Comparison of ENCODE assay signal across 1 cellular context in genomic region chr7:47580175-47580701, GRCh38.
A peak's percentile ranks its signal among the peaks of the same experiment; 100 is the strongest.
TF ChIP-seq lines count a peak whose summit lies in the region.

No MANE protein-coding gene starts in this region.

TF ChIP-seq in HepG2, 621 proteins besides CTCF, POLR2A, EP300 and RAD21 (continued from another document and continues in another):
- TF ChIP-seq ATF2 (CRISPR knock-in tag; IDR thresholded peaks at IDR 0.05) (peak; percentile 63; the same call in 1 of the 2 replicates), DNMT1 (CRISPR knock-in tag; IDR thresholded peaks at IDR 0.05) (no peak), ONECUT2 (CRISPR knock-in tag; IDR thresholded peaks at IDR 0.05) (no peak), HIVEP1 (CRISPR knock-in tag; IDR thresholded peaks at IDR 0.05) (no peak), PHF20 (CRISPR knock-in tag; IDR thresholded peaks at IDR 0.05) (no peak), CBX5 (CRISPR knock-in tag; IDR thresholded peaks at IDR 0.05; ENCODE audit: borderline replicate concordance) (peak; percentile 50; the same call in 1 of the 2 replicates), ZNF709 (CRISPR knock-in tag; IDR thresholded peaks at IDR 0.05) (no peak), NONO (IDR thresholded peaks at IDR 0.05) (no peak), NONO (CRISPR knock-in tag; conservative IDR thresholded peaks at IDR 0.05) (no peak), GZF1 (CRISPR knock-in tag; IDR thresholded peaks at IDR 0.05) (no peak), ZNF317 (CRISPR knock-in tag; IDR thresholded peaks at IDR 0.05) (no peak), BHLHE40 (IDR thresholded peaks at IDR 0.05; ENCODE audit: low read length) (no peak), SMAD1 (CRISPR knock-in tag; IDR thresholded peaks at IDR 0.05; ENCODE audit: borderline replicate concordance, low read depth) (no peak), ZNF777 (CRISPR knock-in tag; IDR thresholded peaks at IDR 0.05) (no peak), ZNF20 (CRISPR knock-in tag; IDR thresholded peaks at IDR 0.05) (no peak), ZNF792 (CRISPR knock-in tag; IDR thresholded peaks at IDR 0.05) (0 out of 2 replicates have a peak, but pooled peaks have one; percentile 38), ZNF33B (CRISPR knock-in tag; IDR thresholded peaks at IDR 0.05) (no peak), ZBTB21 (CRISPR knock-in tag; IDR thresholded peaks at IDR 0.05) (no peak), ZBTB26 (CRISPR knock-in tag; IDR thresholded peaks at IDR 0.05; ENCODE audit: borderline replicate concordance) (no peak), ZNF549 (CRISPR knock-in tag; IDR thresholded peaks at IDR 0.05) (no peak), ZNF605 (CRISPR knock-in tag; IDR thresholded peaks at IDR 0.05) (no peak), ZNF577 (CRISPR knock-in tag; IDR thresholded peaks at IDR 0.05; ENCODE audit: borderline replicate concordance, low read depth) (no peak), GFI1 (CRISPR knock-in tag; IDR thresholded peaks at IDR 0.05; ENCODE audit: borderline replicate concordance) (no peak), NFKB2 (CRISPR knock-in tag; IDR thresholded peaks at IDR 0.05; ENCODE audit: borderline replicate concordance) (no peak), HNRNPH1 (optimal IDR thresholded peaks at IDR 0.05; ENCODE audit: low read depth, low read length) (no peak), ZNF558 (CRISPR knock-in tag; IDR thresholded peaks at IDR 0.05; ENCODE audit: borderline replicate concordance) (no peak), CBX1 (IDR thresholded peaks at IDR 0.05; ENCODE audit: low read depth) (no peak), MEF2D (CRISPR knock-in tag; IDR thresholded peaks at IDR 0.05) (no peak), NFE2 (CRISPR knock-in tag; IDR thresholded peaks at IDR 0.05) (no peak), BCL6 (CRISPR knock-in tag; IDR thresholded peaks at IDR 0.05) (peak; percentile 77), TARDBP (CRISPR knock-in tag; IDR thresholded peaks at IDR 0.05) (peak; percentile 42; the same call in 1 of the 2 replicates), MTA1 (CRISPR knock-in tag; IDR thresholded peaks at IDR 0.05; ENCODE audit: borderline replicate concordance) (0 out of 2 replicates have a peak, but pooled peaks have one; percentile 27), ZNF180 (CRISPR knock-in tag; IDR thresholded peaks at IDR 0.05; ENCODE audit: borderline replicate concordance, low read depth) (no peak), SP5 (CRISPR knock-in tag; IDR thresholded peaks at IDR 0.05; ENCODE audit: borderline replicate concordance, low read depth) (peak; percentile 59), ZNF337 (CRISPR knock-in tag; IDR thresholded peaks at IDR 0.05; ENCODE audit: borderline replicate concordance, low read depth) (no peak), DRAP1 (CRISPR knock-in tag; IDR thresholded peaks at IDR 0.05) (no peak), TFAP4 (IDR thresholded peaks at IDR 0.05; ENCODE audit: borderline replicate concordance, low read depth) (peak; percentile 81; the same call in 1 of the 2 replicates), ZNF260 (CRISPR knock-in tag; IDR thresholded peaks at IDR 0.05; ENCODE audit: borderline replicate concordance, low read depth) (no peak), RFX5 (IDR thresholded peaks at IDR 0.05; ENCODE audit: low read depth, low read length) (no peak), ZNF878 (CRISPR knock-in tag; IDR thresholded peaks at IDR 0.05) (no peak), ZNF720 (CRISPR knock-in tag; IDR thresholded peaks at IDR 0.05) (no peak), SNAPC4 (CRISPR knock-in tag; IDR thresholded peaks at IDR 0.05) (no peak)
- TF ChIP-seq, protein P1, sequence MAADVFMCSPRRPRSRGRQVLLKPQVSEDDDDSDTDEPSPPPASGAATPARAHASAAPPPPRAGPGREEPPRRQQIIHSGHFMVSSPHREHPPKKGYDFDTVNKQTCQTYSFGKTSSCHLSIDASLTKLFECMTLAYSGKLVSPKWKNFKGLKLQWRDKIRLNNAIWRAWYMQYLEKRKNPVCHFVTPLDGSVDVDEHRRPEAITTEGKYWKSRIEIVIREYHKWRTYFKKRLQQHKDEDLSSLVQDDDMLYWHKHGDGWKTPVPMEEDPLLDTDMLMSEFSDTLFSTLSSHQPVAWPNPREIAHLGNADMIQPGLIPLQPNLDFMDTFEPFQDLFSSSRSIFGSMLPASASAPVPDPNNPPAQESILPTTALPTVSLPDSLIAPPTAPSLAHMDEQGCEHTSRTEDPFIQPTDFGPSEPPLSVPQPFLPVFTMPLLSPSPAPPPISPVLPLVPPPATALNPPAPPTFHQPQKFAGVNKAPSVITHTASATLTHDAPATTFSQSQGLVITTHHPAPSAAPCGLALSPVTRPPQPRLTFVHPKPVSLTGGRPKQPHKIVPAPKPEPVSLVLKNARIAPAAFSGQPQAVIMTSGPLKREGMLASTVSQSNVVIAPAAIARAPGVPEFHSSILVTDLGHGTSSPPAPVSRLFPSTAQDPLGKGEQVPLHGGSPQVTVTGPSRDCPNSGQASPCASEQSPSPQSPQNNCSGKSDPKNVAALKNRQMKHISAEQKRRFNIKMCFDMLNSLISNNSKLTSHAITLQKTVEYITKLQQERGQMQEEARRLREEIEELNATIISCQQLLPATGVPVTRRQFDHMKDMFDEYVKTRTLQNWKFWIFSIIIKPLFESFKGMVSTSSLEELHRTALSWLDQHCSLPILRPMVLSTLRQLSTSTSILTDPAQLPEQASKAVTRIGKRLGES (CRISPR knock-in tag; IDR thresholded peaks at IDR 0.05; ENCODE audit: borderline replicate concordance): no peak
- TF ChIP-seq, protein P2, sequence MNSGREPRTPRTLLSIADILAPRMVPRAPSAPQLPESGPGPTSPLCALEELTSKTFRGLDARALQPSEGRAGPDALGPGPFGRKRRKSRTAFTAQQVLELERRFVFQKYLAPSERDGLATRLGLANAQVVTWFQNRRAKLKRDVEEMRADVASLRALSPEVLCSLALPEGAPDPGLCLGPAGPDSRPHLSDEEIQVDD (CRISPR knock-in tag; IDR thresholded peaks at IDR 0.05; ENCODE audit: borderline replicate concordance): no peak
- TF ChIP-seq, protein P3, sequence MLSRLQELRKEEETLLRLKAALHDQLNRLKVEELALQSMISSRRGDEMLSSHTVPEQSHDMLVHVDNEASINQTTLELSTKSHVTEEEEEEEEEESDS (CRISPR knock-in tag; IDR thresholded peaks at IDR 0.05; ENCODE audit: borderline replicate concordance): no peak
- TF ChIP-seq, protein P4, sequence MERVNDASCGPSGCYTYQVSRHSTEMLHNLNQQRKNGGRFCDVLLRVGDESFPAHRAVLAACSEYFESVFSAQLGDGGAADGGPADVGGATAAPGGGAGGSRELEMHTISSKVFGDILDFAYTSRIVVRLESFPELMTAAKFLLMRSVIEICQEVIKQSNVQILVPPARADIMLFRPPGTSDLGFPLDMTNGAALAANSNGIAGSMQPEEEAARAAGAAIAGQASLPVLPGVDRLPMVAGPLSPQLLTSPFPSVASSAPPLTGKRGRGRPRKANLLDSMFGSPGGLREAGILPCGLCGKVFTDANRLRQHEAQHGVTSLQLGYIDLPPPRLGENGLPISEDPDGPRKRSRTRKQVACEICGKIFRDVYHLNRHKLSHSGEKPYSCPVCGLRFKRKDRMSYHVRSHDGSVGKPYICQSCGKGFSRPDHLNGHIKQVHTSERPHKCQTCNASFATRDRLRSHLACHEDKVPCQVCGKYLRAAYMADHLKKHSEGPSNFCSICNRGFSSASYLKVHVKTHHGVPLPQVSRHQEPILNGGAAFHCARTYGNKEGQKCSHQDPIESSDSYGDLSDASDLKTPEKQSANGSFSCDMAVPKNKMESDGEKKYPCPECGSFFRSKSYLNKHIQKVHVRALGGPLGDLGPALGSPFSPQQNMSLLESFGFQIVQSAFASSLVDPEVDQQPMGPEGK (CRISPR knock-in tag; IDR thresholded peaks at IDR 0.05): peak; percentile 99
- TF ChIP-seq, protein P5, sequence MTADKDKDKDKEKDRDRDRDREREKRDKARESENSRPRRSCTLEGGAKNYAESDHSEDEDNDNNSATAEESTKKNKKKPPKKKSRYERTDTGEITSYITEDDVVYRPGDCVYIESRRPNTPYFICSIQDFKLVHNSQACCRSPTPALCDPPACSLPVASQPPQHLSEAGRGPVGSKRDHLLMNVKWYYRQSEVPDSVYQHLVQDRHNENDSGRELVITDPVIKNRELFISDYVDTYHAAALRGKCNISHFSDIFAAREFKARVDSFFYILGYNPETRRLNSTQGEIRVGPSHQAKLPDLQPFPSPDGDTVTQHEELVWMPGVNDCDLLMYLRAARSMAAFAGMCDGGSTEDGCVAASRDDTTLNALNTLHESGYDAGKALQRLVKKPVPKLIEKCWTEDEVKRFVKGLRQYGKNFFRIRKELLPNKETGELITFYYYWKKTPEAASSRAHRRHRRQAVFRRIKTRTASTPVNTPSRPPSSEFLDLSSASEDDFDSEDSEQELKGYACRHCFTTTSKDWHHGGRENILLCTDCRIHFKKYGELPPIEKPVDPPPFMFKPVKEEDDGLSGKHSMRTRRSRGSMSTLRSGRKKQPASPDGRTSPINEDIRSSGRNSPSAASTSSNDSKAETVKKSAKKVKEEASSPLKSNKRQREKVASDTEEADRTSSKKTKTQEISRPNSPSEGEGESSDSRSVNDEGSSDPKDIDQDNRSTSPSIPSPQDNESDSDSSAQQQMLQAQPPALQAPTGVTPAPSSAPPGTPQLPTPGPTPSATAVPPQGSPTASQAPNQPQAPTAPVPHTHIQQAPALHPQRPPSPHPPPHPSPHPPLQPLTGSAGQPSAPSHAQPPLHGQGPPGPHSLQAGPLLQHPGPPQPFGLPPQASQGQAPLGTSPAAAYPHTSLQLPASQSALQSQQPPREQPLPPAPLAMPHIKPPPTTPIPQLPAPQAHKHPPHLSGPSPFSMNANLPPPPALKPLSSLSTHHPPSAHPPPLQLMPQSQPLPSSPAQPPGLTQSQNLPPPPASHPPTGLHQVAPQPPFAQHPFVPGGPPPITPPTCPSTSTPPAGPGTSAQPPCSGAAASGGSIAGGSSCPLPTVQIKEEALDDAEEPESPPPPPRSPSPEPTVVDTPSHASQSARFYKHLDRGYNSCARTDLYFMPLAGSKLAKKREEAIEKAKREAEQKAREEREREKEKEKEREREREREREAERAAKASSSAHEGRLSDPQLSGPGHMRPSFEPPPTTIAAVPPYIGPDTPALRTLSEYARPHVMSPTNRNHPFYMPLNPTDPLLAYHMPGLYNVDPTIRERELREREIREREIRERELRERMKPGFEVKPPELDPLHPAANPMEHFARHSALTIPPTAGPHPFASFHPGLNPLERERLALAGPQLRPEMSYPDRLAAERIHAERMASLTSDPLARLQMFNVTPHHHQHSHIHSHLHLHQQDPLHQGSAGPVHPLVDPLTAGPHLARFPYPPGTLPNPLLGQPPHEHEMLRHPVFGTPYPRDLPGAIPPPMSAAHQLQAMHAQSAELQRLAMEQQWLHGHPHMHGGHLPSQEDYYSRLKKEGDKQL (CRISPR knock-in tag; IDR thresholded peaks at IDR 0.05; ENCODE audit: low read depth): 0 out of 2 replicates have a peak, but pooled peaks have one; percentile 50
